8 cellular contexts compared by ENCODE assay signal in the genomic region with DNA sequence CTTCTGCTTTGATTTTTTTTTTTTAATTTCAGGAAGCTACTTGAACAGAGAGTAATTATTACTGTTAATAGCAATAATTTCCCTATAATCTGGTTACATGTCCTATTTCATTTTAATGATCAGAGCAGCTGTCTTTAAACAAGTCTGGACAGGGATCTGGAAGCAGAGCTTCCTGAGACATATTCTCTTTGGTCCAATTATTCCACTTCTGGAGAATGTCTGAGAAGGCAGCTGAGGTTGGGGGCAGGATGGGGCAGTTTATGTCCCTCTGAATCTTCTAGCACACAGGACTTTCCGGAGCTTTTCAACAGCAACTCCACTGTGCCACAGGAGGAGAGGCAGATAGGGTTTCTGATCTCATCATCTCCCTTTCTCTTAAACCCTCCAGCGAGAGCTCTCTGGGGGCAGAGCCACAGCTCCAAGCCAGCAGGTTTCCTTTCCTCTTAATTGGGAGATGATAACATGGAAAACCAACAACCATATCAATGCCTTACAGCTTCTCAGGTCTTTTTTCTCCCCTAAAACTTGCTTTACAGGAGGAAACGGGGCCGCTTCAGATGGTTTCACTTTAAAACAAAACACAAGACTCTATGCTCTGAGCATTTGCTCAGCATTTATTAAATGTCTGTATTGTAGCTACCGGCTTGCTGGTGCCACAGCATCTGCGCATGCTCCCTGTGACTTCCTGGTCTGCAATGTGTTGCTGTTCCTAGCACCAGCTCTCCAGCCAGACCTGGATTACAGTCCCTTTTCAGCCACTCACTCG.
DNase-seq lines count a peak whose midpoint lies in the region; ATAC-seq and TF ChIP-seq lines count a peak whose summit lies in the region.

No MANE protein-coding gene starts in this region.

- no peak overlapping the region for H3K4me3 Mint-ChIP-seq in activated CD4-positive, alpha-beta T cell treated with anti-CD3 and anti-CD28 coated beads for 36 hours

- H3K4me1 Mint-ChIP-seq in activated CD4-positive, alpha-beta T cell treated with anti-CD3 and anti-CD28 coated beads for 36 hours = peaks cover 11% of the 10 kb centered on the region

- no peaks in the 10 kb centered on the region for H3K36me3 Mint-ChIP-seq in activated CD4-positive, alpha-beta T cell treated with anti-CD3 and anti-CD28 coated beads for 36 hours (ENCODE audit: low read depth)

- H3K4me3 ChIP-seq in gastroesophageal sphincter = peak overlapping the region in 1 of 2 donors; percentile 32

- no peaks in the 10 kb centered on the region for H3K27me3 ChIP-seq in gastroesophageal sphincter

- DNase-seq in GM10248 (ENCODE audit: extremely low spot score) (peak; percentile 54), posterior vena cava (ENCODE audit: low spot score) (peak; percentile 89), KG1 (lab: John Stamatoyannopoulos, UW) (no peak), omental fat pad (ENCODE audit: low spot score) (no peak)
- DNase-seq in activated CD4-positive, alpha-beta T cell treated with anti-CD3 and anti-CD28 coated beads for 36 hours = peak; percentile 51

- no peaks in the 10 kb centered on the region for H3K36me3 ChIP-seq in gastroesophageal sphincter

- H3K27me3 Mint-ChIP-seq in activated CD4-positive, alpha-beta T cell treated with anti-CD3 and anti-CD28 coated beads for 36 hours = peaks cover 9% of the 10 kb centered on the region

- no peak for TF ChIP-seq EP300 in gastroesophageal sphincter (IDR thresholded peaks at IDR 0.05)

- no peaks in the 10 kb centered on the region for H3K9me3 ChIP-seq in gastroesophageal sphincter

- intact Hi-C loops in activated CD4-positive, alpha-beta T cell treated with anti-CD3 and anti-CD28 coated beads for 36 hours (cut with DNase I, micrococcal nuclease) = no loop called here
- intact Hi-C loops in posterior vena cava (cut with DNase I) = loop anchor here in 1 of 2 donors (10.0 kb wide), 1 partner anchor 56 kb away; no protein-coding TSS in a partner anchor

- 28 to 55% methylated on average over 4 to 7 of the region's 7 CpGs for WGBS in gastroesophageal sphincter (ENCODE audit: low coverage in 1 of 2), 2 donors

- H3K27ac ChIP-seq in gastroesophageal sphincter = peak overlapping the region in 2 of 4 donors; percentile 20 to 65

- H3K4me1 ChIP-seq in gastroesophageal sphincter = peaks cover 0 to 14% (median 3%) of the 10 kb centered on the region in 3 donors

- no peak for TF ChIP-seq POLR2A in gastroesophageal sphincter (IDR thresholded peaks at IDR 0.05)

- no peak overlapping the region for H3K27ac Mint-ChIP-seq in activated CD4-positive, alpha-beta T cell treated with anti-CD3 and anti-CD28 coated beads for 36 hours

- H3K9me3 Mint-ChIP-seq in activated CD4-positive, alpha-beta T cell treated with anti-CD3 and anti-CD28 coated beads for 36 hours (ENCODE audit: low read depth) = no peaks in the 10 kb centered on the region

- ATAC-seq in HG03378 (IDR thresholded peaks at IDR 0.05; ENCODE audit: unreplicated experiment) (peak; percentile 83), gastroesophageal sphincter (peak; percentile 65), GM21825 (IDR thresholded peaks at IDR 0.05; ENCODE audit: unreplicated experiment) (no peak), omental fat pad (ENCODE audit: low FRiP score) (no peak)
- no peak for ATAC-seq in activated CD4-positive, alpha-beta T cell treated with anti-CD3 and anti-CD28 coated beads for 36 hours

- CTCF ChIA-PET in GM10248 (lab: Yijun Ruan, JAX) = interaction anchor here (0.9 to 1.9 kb wide), 3 partner anchors 16 to 29 kb away, joined by 3 to 4 read pairs (median 4); no protein-coding TSS in a partner anchor
- CTCF ChIA-PET in activated CD4-positive, alpha-beta T cell treated with anti-CD3 and anti-CD28 coated beads for 36 hours (lab: Charles Lee) = interaction anchor here (0.8 kb wide), 1 partner anchor 15 kb away, joined by 3 read pairs; no protein-coding TSS in a partner anchor

- TF ChIP-seq CTCF in GM10248 (IDR thresholded peaks at IDR 0.05; ENCODE audit: control extremely low read depth, extremely low read depth, low read depth, missing control alignments) = no peak
- TF ChIP-seq CTCF in gastroesophageal sphincter (IDR thresholded peaks at IDR 0.05) = no peak
- TF ChIP-seq CTCF in omental fat pad (IDR thresholded peaks at IDR 0.05) = no peak

- POLR2A ChIA-PET in GM10248 (lab: Yijun Ruan, JAX) = no interaction called here
- POLR2A ChIA-PET in activated CD4-positive, alpha-beta T cell treated with anti-CD3 and anti-CD28 coated beads for 36 hours (lab: Charles Lee) = interaction anchor here (0.6 kb wide), 1 partner anchor 498 kb away, joined by 4 read pairs; no protein-coding TSS in a partner anchor

Comparison
In these comparisons a context has a peak if more than half of its experiments do, and no peak if none do; other contexts are left out.
1. DNase-seq: peak in GM10248 (single experiment), activated CD4-positive, alpha-beta T cell treated with anti-CD3 and anti-CD28 coated beads for 36 hours (single experiment) and posterior vena cava (single experiment); none in KG1 (single experiment) and omental fat pad (single experiment).
2. ATAC-seq: peak in HG03378 (single experiment) and gastroesophageal sphincter (single experiment); none in activated CD4-positive, alpha-beta T cell treated with anti-CD3 and anti-CD28 coated beads for 36 hours (single experiment), GM21825 (single experiment) and omental fat pad (single experiment).